Comparison of ENCODE assay signal across 1 cellular context in the genomic region with DNA sequence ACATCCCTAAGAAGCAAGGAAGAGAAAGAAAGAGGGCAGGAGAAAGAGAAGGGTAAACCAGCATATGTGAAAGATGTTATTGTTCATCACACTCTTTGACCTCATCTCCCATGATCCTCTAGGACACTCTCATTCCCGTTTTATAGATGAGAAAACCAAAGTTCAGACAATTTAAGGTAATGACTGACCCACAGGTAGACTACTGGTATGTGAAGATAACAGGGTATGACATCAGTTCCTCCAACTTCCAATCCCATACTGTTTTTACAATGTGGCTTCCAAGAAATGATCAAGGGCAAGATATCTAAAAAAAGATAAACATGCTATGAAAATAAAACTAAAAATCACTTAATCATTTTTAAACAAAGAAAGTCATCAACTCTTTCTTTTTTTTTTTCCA.
TF ChIP-seq lines count a peak whose summit lies in the region.

No MANE protein-coding gene starts in this region.

TF ChIP-seq in K562, 482 proteins besides CTCF, POLR2A, EP300 and RAD21 (continued from another document and continues in another):
- TF ChIP-seq, protein P1, sequence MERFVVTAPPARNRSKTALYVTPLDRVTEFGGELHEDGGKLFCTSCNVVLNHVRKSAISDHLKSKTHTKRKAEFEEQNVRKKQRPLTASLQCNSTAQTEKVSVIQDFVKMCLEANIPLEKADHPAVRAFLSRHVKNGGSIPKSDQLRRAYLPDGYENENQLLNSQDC (CRISPR knock-in tag; IDR thresholded peaks at IDR 0.05) = no peak
- TF ChIP-seq NFRKB (IDR thresholded peaks at IDR 0.05; ENCODE audit: low read depth) = no peak
- peak in 1 of 2 experiments; percentile 40; a peak in 1 of 4 replicates for TF ChIP-seq FOXK2 (conservative IDR thresholded peaks at IDR 0.05 in 1 of 2, IDR thresholded peaks at IDR 0.05 in 1 of 2; ENCODE audit: low read depth in 2 of 2)
- no peak for TF ChIP-seq FOXA1 (IDR thresholded peaks at IDR 0.05; ENCODE audit: borderline replicate concordance)
- TF ChIP-seq, protein P2, sequence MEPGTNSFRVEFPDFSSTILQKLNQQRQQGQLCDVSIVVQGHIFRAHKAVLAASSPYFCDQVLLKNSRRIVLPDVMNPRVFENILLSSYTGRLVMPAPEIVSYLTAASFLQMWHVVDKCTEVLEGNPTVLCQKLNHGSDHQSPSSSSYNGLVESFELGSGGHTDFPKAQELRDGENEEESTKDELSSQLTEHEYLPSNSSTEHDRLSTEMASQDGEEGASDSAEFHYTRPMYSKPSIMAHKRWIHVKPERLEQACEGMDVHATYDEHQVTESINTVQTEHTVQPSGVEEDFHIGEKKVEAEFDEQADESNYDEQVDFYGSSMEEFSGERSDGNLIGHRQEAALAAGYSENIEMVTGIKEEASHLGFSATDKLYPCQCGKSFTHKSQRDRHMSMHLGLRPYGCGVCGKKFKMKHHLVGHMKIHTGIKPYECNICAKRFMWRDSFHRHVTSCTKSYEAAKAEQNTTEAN (CRISPR knock-in tag; IDR thresholded peaks at IDR 0.05) = no peak
- TF ChIP-seq, protein P3, sequence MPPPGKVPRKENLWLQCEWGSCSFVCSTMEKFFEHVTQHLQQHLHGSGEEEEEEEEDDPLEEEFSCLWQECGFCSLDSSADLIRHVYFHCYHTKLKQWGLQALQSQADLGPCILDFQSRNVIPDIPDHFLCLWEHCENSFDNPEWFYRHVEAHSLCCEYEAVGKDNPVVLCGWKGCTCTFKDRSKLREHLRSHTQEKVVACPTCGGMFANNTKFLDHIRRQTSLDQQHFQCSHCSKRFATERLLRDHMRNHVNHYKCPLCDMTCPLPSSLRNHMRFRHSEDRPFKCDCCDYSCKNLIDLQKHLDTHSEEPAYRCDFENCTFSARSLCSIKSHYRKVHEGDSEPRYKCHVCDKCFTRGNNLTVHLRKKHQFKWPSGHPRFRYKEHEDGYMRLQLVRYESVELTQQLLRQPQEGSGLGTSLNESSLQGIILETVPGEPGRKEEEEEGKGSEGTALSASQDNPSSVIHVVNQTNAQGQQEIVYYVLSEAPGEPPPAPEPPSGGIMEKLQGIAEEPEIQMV (tag; conservative IDR thresholded peaks at IDR 0.05; ENCODE audit: low read depth) = peak; percentile 50; the same call in 1 of the 2 replicates
- TF ChIP-seq, protein P4, sequence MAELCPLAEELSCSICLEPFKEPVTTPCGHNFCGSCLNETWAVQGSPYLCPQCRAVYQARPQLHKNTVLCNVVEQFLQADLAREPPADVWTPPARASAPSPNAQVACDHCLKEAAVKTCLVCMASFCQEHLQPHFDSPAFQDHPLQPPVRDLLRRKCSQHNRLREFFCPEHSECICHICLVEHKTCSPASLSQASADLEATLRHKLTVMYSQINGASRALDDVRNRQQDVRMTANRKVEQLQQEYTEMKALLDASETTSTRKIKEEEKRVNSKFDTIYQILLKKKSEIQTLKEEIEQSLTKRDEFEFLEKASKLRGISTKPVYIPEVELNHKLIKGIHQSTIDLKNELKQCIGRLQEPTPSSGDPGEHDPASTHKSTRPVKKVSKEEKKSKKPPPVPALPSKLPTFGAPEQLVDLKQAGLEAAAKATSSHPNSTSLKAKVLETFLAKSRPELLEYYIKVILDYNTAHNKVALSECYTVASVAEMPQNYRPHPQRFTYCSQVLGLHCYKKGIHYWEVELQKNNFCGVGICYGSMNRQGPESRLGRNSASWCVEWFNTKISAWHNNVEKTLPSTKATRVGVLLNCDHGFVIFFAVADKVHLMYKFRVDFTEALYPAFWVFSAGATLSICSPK (IDR thresholded peaks at IDR 0.05; ENCODE audit: borderline replicate concordance) = no peak
- 0 out of 2 replicates have a peak, but pooled peaks have one; percentile 45 for TF ChIP-seq CXXC5 (CRISPR knock-in tag; IDR thresholded peaks at IDR 0.05)
- TF ChIP-seq POLR2H (tag; IDR thresholded peaks at IDR 0.05; ENCODE audit: low read depth) = no peak
- TF ChIP-seq DIDO1 (tag; IDR thresholded peaks at IDR 0.05; ENCODE audit: low read depth) = no peak
- no peak for TF ChIP-seq NONO (IDR thresholded peaks at IDR 0.05; ENCODE audit: low read depth in 2 of 2, low read length in 1 of 2)
- peak; percentile 67; the same call in 1 of the 2 replicates for TF ChIP-seq SMAD4 (CRISPR knock-in tag; conservative IDR thresholded peaks at IDR 0.05)
- TF ChIP-seq, protein P5, sequence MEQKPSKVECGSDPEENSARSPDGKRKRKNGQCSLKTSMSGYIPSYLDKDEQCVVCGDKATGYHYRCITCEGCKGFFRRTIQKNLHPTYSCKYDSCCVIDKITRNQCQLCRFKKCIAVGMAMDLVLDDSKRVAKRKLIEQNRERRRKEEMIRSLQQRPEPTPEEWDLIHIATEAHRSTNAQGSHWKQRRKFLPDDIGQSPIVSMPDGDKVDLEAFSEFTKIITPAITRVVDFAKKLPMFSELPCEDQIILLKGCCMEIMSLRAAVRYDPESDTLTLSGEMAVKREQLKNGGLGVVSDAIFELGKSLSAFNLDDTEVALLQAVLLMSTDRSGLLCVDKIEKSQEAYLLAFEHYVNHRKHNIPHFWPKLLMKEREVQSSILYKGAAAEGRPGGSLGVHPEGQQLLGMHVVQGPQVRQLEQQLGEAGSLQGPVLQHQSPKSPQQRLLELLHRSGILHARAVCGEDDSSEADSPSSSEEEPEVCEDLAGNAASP (IDR thresholded peaks at IDR 0.05) = no peak
- no peak for TF ChIP-seq BMI1 (IDR thresholded peaks at IDR 0.05; ENCODE audit: low read length)
- TF ChIP-seq MEF2D (tag; conservative IDR thresholded peaks at IDR 0.05; ENCODE audit: low read depth) = no peak
- TF ChIP-seq RHOXF2B (CRISPR knock-in tag; conservative IDR thresholded peaks at IDR 0.05) = no peak
- TF ChIP-seq, protein P6, sequence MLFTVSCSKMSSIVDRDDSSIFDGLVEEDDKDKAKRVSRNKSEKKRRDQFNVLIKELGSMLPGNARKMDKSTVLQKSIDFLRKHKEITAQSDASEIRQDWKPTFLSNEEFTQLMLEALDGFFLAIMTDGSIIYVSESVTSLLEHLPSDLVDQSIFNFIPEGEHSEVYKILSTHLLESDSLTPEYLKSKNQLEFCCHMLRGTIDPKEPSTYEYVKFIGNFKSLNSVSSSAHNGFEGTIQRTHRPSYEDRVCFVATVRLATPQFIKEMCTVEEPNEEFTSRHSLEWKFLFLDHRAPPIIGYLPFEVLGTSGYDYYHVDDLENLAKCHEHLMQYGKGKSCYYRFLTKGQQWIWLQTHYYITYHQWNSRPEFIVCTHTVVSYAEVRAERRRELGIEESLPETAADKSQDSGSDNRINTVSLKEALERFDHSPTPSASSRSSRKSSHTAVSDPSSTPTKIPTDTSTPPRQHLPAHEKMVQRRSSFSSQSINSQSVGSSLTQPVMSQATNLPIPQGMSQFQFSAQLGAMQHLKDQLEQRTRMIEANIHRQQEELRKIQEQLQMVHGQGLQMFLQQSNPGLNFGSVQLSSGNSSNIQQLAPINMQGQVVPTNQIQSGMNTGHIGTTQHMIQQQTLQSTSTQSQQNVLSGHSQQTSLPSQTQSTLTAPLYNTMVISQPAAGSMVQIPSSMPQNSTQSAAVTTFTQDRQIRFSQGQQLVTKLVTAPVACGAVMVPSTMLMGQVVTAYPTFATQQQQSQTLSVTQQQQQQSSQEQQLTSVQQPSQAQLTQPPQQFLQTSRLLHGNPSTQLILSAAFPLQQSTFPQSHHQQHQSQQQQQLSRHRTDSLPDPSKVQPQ (CRISPR knock-in tag; IDR thresholded peaks at IDR 0.05; ENCODE audit: borderline replicate concordance) = no peak
- no peak for TF ChIP-seq HDAC6 (IDR thresholded peaks at IDR 0.05; ENCODE audit: low read depth, low read length)
- TF ChIP-seq, protein P7, sequence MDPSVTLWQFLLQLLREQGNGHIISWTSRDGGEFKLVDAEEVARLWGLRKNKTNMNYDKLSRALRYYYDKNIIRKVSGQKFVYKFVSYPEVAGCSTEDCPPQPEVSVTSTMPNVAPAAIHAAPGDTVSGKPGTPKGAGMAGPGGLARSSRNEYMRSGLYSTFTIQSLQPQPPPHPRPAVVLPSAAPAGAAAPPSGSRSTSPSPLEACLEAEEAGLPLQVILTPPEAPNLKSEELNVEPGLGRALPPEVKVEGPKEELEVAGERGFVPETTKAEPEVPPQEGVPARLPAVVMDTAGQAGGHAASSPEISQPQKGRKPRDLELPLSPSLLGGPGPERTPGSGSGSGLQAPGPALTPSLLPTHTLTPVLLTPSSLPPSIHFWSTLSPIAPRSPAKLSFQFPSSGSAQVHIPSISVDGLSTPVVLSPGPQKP (CRISPR knock-in tag; IDR thresholded peaks at IDR 0.05) = no peak
- no peak for TF ChIP-seq ZNF75A (CRISPR knock-in tag; IDR thresholded peaks at IDR 0.05)
- no peak for TF ChIP-seq HNRNPH1 (optimal IDR thresholded peaks at IDR 0.05; ENCODE audit: low read depth, low read length)
- TF ChIP-seq, protein P8, sequence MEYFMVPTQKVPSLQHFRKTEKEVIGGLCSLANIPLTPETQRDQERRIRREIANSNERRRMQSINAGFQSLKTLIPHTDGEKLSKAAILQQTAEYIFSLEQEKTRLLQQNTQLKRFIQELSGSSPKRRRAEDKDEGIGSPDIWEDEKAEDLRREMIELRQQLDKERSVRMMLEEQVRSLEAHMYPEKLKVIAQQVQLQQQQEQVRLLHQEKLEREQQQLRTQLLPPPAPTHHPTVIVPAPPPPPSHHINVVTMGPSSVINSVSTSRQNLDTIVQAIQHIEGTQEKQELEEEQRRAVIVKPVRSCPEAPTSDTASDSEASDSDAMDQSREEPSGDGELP (CRISPR knock-in tag; IDR thresholded peaks at IDR 0.05; ENCODE audit: borderline replicate concordance) = no peak
- no peak for TF ChIP-seq CHCHD3 (CRISPR knock-in tag; IDR thresholded peaks at IDR 0.05)
- TF ChIP-seq, protein P9, sequence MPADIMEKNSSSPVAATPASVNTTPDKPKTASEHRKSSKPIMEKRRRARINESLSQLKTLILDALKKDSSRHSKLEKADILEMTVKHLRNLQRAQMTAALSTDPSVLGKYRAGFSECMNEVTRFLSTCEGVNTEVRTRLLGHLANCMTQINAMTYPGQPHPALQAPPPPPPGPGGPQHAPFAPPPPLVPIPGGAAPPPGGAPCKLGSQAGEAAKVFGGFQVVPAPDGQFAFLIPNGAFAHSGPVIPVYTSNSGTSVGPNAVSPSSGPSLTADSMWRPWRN (IDR thresholded peaks at IDR 0.05; ENCODE audit: low read depth) = 0 out of 2 replicates have a peak, but pooled peaks have one; percentile 23
- TF ChIP-seq, protein P10, sequence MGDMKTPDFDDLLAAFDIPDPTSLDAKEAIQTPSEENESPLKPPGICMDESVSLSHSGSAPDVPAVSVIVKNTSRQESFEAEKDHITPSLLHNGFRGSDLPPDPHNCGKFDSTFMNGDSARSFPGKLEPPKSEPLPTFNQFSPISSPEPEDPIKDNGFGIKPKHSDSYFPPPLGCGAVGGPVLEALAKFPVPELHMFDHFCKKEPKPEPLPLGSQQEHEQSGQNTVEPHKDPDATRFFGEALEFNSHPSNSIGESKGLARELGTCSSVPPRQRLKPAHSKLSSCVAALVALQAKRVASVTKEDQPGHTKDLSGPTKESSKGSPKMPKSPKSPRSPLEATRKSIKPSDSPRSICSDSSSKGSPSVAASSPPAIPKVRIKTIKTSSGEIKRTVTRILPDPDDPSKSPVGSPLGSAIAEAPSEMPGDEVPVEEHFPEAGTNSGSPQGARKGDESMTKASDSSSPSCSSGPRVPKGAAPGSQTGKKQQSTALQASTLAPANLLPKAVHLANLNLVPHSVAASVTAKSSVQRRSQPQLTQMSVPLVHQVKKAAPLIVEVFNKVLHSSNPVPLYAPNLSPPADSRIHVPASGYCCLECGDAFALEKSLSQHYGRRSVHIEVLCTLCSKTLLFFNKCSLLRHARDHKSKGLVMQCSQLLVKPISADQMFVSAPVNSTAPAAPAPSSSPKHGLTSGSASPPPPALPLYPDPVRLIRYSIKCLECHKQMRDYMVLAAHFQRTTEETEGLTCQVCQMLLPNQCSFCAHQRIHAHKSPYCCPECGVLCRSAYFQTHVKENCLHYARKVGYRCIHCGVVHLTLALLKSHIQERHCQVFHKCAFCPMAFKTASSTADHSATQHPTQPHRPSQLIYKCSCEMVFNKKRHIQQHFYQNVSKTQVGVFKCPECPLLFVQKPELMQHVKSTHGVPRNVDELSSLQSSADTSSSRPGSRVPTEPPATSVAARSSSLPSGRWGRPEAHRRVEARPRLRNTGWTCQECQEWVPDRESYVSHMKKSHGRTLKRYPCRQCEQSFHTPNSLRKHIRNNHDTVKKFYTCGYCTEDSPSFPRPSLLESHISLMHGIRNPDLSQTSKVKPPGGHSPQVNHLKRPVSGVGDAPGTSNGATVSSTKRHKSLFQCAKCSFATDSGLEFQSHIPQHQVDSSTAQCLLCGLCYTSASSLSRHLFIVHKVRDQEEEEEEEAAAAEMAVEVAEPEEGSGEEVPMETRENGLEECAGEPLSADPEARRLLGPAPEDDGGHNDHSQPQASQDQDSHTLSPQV (IDR thresholded peaks at IDR 0.05) = peak; percentile 77
- TF ChIP-seq XRCC3 (IDR thresholded peaks at IDR 0.05) = no peak
- TF ChIP-seq, protein P11, sequence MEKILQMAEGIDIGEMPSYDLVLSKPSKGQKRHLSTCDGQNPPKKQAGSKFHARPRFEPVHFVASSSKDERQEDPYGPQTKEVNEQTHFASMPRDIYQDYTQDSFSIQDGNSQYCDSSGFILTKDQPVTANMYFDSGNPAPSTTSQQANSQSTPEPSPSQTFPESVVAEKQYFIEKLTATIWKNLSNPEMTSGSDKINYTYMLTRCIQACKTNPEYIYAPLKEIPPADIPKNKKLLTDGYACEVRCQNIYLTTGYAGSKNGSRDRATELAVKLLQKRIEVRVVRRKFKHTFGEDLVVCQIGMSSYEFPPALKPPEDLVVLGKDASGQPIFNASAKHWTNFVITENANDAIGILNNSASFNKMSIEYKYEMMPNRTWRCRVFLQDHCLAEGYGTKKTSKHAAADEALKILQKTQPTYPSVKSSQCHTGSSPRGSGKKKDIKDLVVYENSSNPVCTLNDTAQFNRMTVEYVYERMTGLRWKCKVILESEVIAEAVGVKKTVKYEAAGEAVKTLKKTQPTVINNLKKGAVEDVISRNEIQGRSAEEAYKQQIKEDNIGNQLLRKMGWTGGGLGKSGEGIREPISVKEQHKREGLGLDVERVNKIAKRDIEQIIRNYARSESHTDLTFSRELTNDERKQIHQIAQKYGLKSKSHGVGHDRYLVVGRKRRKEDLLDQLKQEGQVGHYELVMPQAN (IDR thresholded peaks at IDR 0.05; ENCODE audit: borderline replicate concordance) = no peak
- no peak for TF ChIP-seq SMAD1 (IDR thresholded peaks at IDR 0.05; ENCODE audit: low read depth, low read length, partially characterized antibody)
- no peak for TF ChIP-seq HDGF (IDR thresholded peaks at IDR 0.05)
- no peak for TF ChIP-seq ZNF174 (CRISPR knock-in tag; IDR thresholded peaks at IDR 0.05)
- TF ChIP-seq, protein P12, sequence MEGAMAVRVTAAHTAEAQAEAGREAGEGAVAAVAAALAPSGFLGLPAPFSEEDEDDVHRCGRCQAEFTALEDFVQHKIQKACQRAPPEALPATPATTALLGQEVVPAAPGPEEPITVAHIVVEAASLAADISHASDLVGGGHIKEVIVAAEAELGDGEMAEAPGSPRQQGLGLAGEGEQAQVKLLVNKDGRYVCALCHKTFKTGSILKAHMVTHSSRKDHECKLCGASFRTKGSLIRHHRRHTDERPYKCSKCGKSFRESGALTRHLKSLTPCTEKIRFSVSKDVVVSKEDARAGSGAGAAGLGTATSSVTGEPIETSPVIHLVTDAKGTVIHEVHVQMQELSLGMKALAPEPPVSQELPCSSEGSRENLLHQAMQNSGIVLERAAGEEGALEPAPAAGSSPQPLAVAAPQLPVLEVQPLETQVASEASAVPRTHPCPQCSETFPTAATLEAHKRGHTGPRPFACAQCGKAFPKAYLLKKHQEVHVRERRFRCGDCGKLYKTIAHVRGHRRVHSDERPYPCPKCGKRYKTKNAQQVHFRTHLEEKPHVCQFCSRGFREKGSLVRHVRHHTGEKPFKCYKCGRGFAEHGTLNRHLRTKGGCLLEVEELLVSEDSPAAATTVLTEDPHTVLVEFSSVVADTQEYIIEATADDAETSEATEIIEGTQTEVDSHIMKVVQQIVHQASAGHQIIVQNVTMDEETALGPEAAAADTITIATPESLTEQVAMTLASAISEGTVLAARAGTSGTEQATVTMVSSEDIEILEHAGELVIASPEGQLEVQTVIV (CRISPR knock-in tag; IDR thresholded peaks at IDR 0.05; ENCODE audit: borderline replicate concordance) = no peak
- TF ChIP-seq PTTG1 (tag; IDR thresholded peaks at IDR 0.05; ENCODE audit: low read depth) = no peak
- TF ChIP-seq EGR1 (conservative IDR thresholded peaks at IDR 0.05) = no peak
